1 cellular context compared by ENCODE assay signal in genomic region chr9:35731415-35732184, GRCh38.
TF ChIP-seq lines count a peak whose summit lies in the region.

No MANE protein-coding gene starts in this region.

TF ChIP-seq in K562, 482 proteins besides CTCF, POLR2A, EP300 and RAD21 (continued from another document and continues in another):
- TF ChIP-seq CHAMP1 (IDR thresholded peaks at IDR 0.05) (no peak), ZNF551 (CRISPR knock-in tag; IDR thresholded peaks at IDR 0.05) (no peak), HDAC3 (IDR thresholded peaks at IDR 0.05; ENCODE audit: borderline replicate concordance, partially characterized antibody) (no peak), KDM2B (CRISPR knock-in tag; IDR thresholded peaks at IDR 0.05) (no peak), ZNF699 (CRISPR knock-in tag; IDR thresholded peaks at IDR 0.05; ENCODE audit: insufficient replicate concordance) (no peak), CREM (IDR thresholded peaks at IDR 0.05; ENCODE audit: low read depth) (peak; percentile 92), ZNF23 (CRISPR knock-in tag; IDR thresholded peaks at IDR 0.05) (no peak), FOXJ3 (CRISPR knock-in tag; IDR thresholded peaks at IDR 0.05) (no peak), GTF2E2 (tag; IDR thresholded peaks at IDR 0.05) (no peak), SP2 (IDR thresholded peaks at IDR 0.05; ENCODE audit: extremely low read depth, low read depth, low read length, poor library complexity, severe bottlenecking) (no peak), TOE1 (IDR thresholded peaks at IDR 0.05; ENCODE audit: borderline replicate concordance) (no peak), TOE1 (CRISPR knock-in tag; IDR thresholded peaks at IDR 0.05; ENCODE audit: borderline replicate concordance, low read depth) (no peak), RBM22 (IDR thresholded peaks at IDR 0.05; ENCODE audit: low read depth, low read length, poor library complexity, severe bottlenecking) (no peak), ZNF184 (CRISPR knock-in tag; IDR thresholded peaks at IDR 0.05) (no peak), JUND (IDR thresholded peaks at IDR 0.05; ENCODE audit: borderline replicate concordance, low read depth, low read length) (peak; percentile 47; the same call in 1 of the 2 replicates), JUND (tag; IDR thresholded peaks at IDR 0.05; ENCODE audit: borderline replicate concordance, low read depth, low read length) (peak; percentile 34; the same call in 1 of the 3 replicates), MTA3 (IDR thresholded peaks at IDR 0.05; ENCODE audit: borderline replicate concordance) (no peak), RBFOX2 (IDR thresholded peaks at IDR 0.05; ENCODE audit: low read depth, low read length) (no peak), TAF15 (IDR thresholded peaks at IDR 0.05; ENCODE audit: low read depth, low read length) (no peak), ZNF444 (CRISPR knock-in tag; IDR thresholded peaks at IDR 0.05) (no peak), SAP30 (IDR thresholded peaks at IDR 0.05; ENCODE audit: borderline replicate concordance, insufficient read depth, low read depth, low read length, poor library complexity, severe bottlenecking) (no peak), ZFX (CRISPR knock-in tag; IDR thresholded peaks at IDR 0.05) (no peak; the same call in 1 of the 2 replicates), MCM2 (IDR thresholded peaks at IDR 0.05; ENCODE audit: low read depth) (no peak), JUNB (CRISPR knock-in tag; conservative IDR thresholded peaks at IDR 0.05) (no peak), PTTG1 (tag; IDR thresholded peaks at IDR 0.05; ENCODE audit: low read depth) (no peak), NR2F6 (CRISPR knock-in tag; IDR thresholded peaks at IDR 0.05) (no peak), SNRNP70 (optimal IDR thresholded peaks at IDR 0.05; ENCODE audit: low read depth, low read length) (no peak), EGR1 (conservative IDR thresholded peaks at IDR 0.05) (no peak), ZNF75A (CRISPR knock-in tag; IDR thresholded peaks at IDR 0.05) (no peak)
- TF ChIP-seq, protein P1, sequence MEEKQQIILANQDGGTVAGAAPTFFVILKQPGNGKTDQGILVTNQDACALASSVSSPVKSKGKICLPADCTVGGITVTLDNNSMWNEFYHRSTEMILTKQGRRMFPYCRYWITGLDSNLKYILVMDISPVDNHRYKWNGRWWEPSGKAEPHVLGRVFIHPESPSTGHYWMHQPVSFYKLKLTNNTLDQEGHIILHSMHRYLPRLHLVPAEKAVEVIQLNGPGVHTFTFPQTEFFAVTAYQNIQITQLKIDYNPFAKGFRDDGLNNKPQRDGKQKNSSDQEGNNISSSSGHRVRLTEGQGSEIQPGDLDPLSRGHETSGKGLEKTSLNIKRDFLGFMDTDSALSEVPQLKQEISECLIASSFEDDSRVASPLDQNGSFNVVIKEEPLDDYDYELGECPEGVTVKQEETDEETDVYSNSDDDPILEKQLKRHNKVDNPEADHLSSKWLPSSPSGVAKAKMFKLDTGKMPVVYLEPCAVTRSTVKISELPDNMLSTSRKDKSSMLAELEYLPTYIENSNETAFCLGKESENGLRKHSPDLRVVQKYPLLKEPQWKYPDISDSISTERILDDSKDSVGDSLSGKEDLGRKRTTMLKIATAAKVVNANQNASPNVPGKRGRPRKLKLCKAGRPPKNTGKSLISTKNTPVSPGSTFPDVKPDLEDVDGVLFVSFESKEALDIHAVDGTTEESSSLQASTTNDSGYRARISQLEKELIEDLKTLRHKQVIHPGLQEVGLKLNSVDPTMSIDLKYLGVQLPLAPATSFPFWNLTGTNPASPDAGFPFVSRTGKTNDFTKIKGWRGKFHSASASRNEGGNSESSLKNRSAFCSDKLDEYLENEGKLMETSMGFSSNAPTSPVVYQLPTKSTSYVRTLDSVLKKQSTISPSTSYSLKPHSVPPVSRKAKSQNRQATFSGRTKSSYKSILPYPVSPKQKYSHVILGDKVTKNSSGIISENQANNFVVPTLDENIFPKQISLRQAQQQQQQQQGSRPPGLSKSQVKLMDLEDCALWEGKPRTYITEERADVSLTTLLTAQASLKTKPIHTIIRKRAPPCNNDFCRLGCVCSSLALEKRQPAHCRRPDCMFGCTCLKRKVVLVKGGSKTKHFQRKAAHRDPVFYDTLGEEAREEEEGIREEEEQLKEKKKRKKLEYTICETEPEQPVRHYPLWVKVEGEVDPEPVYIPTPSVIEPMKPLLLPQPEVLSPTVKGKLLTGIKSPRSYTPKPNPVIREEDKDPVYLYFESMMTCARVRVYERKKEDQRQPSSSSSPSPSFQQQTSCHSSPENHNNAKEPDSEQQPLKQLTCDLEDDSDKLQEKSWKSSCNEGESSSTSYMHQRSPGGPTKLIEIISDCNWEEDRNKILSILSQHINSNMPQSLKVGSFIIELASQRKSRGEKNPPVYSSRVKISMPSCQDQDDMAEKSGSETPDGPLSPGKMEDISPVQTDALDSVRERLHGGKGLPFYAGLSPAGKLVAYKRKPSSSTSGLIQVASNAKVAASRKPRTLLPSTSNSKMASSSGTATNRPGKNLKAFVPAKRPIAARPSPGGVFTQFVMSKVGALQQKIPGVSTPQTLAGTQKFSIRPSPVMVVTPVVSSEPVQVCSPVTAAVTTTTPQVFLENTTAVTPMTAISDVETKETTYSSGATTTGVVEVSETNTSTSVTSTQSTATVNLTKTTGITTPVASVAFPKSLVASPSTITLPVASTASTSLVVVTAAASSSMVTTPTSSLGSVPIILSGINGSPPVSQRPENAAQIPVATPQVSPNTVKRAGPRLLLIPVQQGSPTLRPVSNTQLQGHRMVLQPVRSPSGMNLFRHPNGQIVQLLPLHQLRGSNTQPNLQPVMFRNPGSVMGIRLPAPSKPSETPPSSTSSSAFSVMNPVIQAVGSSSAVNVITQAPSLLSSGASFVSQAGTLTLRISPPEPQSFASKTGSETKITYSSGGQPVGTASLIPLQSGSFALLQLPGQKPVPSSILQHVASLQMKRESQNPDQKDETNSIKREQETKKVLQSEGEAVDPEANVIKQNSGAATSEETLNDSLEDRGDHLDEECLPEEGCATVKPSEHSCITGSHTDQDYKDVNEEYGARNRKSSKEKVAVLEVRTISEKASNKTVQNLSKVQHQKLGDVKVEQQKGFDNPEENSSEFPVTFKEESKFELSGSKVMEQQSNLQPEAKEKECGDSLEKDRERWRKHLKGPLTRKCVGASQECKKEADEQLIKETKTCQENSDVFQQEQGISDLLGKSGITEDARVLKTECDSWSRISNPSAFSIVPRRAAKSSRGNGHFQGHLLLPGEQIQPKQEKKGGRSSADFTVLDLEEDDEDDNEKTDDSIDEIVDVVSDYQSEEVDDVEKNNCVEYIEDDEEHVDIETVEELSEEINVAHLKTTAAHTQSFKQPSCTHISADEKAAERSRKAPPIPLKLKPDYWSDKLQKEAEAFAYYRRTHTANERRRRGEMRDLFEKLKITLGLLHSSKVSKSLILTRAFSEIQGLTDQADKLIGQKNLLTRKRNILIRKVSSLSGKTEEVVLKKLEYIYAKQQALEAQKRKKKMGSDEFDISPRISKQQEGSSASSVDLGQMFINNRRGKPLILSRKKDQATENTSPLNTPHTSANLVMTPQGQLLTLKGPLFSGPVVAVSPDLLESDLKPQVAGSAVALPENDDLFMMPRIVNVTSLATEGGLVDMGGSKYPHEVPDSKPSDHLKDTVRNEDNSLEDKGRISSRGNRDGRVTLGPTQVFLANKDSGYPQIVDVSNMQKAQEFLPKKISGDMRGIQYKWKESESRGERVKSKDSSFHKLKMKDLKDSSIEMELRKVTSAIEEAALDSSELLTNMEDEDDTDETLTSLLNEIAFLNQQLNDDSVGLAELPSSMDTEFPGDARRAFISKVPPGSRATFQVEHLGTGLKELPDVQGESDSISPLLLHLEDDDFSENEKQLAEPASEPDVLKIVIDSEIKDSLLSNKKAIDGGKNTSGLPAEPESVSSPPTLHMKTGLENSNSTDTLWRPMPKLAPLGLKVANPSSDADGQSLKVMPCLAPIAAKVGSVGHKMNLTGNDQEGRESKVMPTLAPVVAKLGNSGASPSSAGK (IDR thresholded peaks at IDR 0.05), result no peak
- TF ChIP-seq, protein P2, sequence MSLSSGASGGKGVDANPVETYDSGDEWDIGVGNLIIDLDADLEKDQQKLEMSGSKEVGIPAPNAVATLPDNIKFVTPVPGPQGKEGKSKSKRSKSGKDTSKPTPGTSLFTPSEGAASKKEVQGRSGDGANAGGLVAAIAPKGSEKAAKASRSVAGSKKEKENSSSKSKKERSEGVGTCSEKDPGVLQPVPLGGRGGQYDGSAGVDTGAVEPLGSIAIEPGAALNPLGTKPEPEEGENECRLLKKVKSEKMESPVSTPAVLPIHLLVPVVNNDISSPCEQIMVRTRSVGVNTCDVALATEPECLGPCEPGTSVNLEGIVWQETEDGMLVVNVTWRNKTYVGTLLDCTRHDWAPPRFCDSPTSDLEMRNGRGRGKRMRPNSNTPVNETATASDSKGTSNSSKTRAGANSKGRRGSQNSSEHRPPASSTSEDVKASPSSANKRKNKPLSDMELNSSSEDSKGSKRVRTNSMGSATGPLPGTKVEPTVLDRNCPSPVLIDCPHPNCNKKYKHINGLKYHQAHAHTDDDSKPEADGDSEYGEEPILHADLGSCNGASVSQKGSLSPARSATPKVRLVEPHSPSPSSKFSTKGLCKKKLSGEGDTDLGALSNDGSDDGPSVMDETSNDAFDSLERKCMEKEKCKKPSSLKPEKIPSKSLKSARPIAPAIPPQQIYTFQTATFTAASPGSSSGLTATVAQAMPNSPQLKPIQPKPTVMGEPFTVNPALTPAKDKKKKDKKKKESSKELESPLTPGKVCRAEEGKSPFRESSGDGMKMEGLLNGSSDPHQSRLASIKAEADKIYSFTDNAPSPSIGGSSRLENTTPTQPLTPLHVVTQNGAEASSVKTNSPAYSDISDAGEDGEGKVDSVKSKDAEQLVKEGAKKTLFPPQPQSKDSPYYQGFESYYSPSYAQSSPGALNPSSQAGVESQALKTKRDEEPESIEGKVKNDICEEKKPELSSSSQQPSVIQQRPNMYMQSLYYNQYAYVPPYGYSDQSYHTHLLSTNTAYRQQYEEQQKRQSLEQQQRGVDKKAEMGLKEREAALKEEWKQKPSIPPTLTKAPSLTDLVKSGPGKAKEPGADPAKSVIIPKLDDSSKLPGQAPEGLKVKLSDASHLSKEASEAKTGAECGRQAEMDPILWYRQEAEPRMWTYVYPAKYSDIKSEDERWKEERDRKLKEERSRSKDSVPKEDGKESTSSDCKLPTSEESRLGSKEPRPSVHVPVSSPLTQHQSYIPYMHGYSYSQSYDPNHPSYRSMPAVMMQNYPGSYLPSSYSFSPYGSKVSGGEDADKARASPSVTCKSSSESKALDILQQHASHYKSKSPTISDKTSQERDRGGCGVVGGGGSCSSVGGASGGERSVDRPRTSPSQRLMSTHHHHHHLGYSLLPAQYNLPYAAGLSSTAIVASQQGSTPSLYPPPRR (CRISPR knock-in tag; IDR thresholded peaks at IDR 0.05; ENCODE audit: borderline replicate concordance), result no peak
- TF ChIP-seq, protein P3, sequence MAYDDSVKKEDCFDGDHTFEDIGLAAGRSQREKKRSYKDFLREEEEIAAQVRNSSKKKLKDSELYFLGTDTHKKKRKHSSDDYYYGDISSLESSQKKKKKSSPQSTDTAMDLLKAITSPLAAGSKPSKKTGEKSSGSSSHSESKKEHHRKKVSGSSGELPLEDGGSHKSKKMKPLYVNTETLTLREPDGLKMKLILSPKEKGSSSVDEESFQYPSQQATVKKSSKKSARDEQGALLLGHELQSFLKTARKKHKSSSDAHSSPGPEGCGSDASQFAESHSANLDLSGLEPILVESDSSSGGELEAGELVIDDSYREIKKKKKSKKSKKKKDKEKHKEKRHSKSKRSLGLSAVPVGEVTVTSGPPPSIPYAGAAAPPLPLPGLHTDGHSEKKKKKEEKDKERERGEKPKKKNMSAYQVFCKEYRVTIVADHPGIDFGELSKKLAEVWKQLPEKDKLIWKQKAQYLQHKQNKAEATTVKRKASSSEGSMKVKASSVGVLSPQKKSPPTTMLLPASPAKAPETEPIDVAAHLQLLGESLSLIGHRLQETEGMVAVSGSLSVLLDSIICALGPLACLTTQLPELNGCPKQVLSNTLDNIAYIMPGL (CRISPR knock-in tag; IDR thresholded peaks at IDR 0.05), result no peak
- TF ChIP-seq, protein P4, sequence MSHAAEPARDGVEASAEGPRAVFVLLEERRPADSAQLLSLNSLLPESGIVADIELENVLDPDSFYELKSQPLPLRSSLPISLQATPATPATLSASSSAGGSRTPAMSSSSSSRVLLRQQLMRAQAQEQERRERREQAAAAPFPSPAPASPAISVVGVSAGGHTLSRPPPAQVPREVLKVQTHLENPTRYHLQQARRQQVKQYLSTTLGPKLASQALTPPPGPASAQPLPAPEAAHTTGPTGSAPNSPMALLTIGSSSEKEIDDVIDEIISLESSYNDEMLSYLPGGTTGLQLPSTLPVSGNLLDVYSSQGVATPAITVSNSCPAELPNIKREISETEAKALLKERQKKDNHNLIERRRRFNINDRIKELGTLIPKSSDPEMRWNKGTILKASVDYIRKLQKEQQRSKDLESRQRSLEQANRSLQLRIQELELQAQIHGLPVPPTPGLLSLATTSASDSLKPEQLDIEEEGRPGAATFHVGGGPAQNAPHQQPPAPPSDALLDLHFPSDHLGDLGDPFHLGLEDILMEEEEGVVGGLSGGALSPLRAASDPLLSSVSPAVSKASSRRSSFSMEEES (CRISPR knock-in tag; IDR thresholded peaks at IDR 0.05), result no peak
